Comparison of ENCODE assay signal across 1 cellular context in the genomic region with DNA sequence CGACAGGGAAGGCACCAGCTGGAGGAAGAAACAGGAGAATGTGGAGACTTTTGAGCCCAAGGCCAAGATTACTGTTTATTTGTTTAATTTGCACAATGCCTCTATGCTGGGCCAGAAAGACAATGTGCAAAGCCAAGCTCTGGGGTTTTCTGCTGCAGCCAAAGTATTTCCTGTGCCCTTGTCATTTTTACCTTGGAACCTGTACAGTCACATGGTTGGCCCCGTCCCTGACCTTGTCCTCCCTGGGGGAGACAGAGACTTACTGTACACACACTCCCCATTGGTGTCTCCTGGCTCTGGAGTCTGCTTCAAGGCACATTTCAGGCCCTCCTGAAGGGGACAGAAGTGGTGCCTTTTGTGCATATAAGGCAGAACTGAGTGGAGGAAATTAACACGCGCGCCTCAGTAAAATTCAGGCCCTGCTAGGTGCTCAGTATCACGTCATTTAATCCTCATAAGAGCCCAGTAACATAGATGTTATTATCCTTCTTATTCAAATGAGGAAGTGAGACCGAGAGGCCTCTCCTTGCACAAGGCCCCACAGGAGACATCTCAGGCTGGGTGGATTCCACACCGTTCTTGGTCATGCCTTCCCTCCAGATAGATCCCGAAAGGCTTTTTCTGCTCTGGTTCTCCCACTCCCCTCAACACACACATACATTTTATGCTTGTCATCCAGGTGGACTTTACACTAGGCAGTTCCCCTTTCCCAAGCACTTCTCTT.
TF ChIP-seq lines count a peak whose summit lies in the region.

No MANE protein-coding gene starts in this region.

TF ChIP-seq in GM12878, 131 proteins besides CTCF, POLR2A, EP300 and RAD21 (continued from another document):
- TF ChIP-seq TARDBP (IDR thresholded peaks at IDR 0.05; ENCODE audit: borderline replicate concordance) (no peak), DPF2 (IDR thresholded peaks at IDR 0.05) (peak; percentile 43; the same call in 1 of the 2 replicates), SPI1 (IDR thresholded peaks at IDR 0.05; ENCODE audit: borderline replicate concordance, insufficient read depth, low read depth, low read length) (peak; percentile 97), IKZF2 (IDR thresholded peaks at IDR 0.05) (peak; percentile 68 to 70; a peak in 3 of 4 replicates), NFXL1 (IDR thresholded peaks at IDR 0.05; ENCODE audit: borderline replicate concordance) (no peak), IKZF1 (conservative IDR thresholded peaks at IDR 0.05) (peak; percentile 80), EED (IDR thresholded peaks at IDR 0.05; ENCODE audit: low read depth) (peak; percentile 56), ATF7 (IDR thresholded peaks at IDR 0.05; ENCODE audit: low read depth) (peak; percentile 67), CREM (IDR thresholded peaks at IDR 0.05; ENCODE audit: low read depth) (0 out of 2 replicates have a peak, but pooled peaks have one; percentile 28), IRF4 (IDR thresholded peaks at IDR 0.05; ENCODE audit: low read depth, low read length) (0 out of 2 replicates have a peak, but pooled peaks have one; percentile 46), BACH1 (IDR thresholded peaks at IDR 0.05; ENCODE audit: borderline replicate concordance) (no peak), MTA2 (IDR thresholded peaks at IDR 0.05; ENCODE audit: low read depth) (0 out of 2 replicates have a peak, but pooled peaks have one; percentile 15)
- TF ChIP-seq, protein P1, sequence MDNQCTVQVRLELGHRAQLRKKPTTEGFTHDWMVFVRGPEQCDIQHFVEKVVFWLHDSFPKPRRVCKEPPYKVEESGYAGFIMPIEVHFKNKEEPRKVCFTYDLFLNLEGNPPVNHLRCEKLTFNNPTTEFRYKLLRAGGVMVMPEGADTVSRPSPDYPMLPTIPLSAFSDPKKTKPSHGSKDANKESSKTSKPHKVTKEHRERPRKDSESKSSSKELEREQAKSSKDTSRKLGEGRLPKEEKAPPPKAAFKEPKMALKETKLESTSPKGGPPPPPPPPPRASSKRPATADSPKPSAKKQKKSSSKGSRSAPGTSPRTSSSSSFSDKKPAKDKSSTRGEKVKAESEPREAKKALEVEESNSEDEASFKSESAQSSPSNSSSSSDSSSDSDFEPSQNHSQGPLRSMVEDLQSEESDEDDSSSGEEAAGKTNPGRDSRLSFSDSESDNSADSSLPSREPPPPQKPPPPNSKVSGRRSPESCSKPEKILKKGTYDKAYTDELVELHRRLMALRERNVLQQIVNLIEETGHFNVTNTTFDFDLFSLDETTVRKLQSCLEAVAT (IDR thresholded peaks at IDR 0.05), result peak; percentile 53; the same call in 1 of the 2 replicates
- TF ChIP-seq, protein P2, sequence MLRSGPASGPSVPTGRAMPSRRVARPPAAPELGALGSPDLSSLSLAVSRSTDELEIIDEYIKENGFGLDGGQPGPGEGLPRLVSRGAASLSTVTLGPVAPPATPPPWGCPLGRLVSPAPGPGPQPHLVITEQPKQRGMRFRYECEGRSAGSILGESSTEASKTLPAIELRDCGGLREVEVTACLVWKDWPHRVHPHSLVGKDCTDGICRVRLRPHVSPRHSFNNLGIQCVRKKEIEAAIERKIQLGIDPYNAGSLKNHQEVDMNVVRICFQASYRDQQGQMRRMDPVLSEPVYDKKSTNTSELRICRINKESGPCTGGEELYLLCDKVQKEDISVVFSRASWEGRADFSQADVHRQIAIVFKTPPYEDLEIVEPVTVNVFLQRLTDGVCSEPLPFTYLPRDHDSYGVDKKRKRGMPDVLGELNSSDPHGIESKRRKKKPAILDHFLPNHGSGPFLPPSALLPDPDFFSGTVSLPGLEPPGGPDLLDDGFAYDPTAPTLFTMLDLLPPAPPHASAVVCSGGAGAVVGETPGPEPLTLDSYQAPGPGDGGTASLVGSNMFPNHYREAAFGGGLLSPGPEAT (IDR thresholded peaks at IDR 0.05; ENCODE audit: low read depth), result peak; percentile 45; the same call in 1 of the 2 replicates
- TF ChIP-seq, protein P3, sequence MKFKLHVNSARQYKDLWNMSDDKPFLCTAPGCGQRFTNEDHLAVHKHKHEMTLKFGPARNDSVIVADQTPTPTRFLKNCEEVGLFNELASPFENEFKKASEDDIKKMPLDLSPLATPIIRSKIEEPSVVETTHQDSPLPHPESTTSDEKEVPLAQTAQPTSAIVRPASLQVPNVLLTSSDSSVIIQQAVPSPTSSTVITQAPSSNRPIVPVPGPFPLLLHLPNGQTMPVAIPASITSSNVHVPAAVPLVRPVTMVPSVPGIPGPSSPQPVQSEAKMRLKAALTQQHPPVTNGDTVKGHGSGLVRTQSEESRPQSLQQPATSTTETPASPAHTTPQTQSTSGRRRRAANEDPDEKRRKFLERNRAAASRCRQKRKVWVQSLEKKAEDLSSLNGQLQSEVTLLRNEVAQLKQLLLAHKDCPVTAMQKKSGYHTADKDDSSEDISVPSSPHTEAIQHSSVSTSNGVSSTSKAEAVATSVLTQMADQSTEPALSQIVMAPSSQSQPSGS (IDR thresholded peaks at IDR 0.05; ENCODE audit: low read length), result no peak
